In genomic region chr1:209678981-209679539, GRCh38 we compare ENCODE assay signal across 17 cellular contexts. TPM values are rescaled to one million over a fixed set of nuclear protein-coding genes. Genes with fewer than 3 reads are reported as not detected.
DNase-seq lines count a peak whose midpoint lies in the region; ATAC-seq, FAIRE-seq and TF ChIP-seq lines count a peak whose summit lies in the region.
"Had no signal": no experiment of that assay in that cellular context is flagged by ENCODE, and none has a peak within 500 bp of the region (broad histone marks: within the 10 kb centered on the region; RNA-seq: fewer than 3 reads in every experiment).

No MANE protein-coding gene starts in this region.

- no peak for ATAC-seq in CD8-positive, alpha-beta T cell
- ATAC-seq: A549, GM23338 had no signal

- no peak overlapping the region for H3K27ac Mint-ChIP-seq in CD8-positive, alpha-beta T cell
- H3K27ac Mint-ChIP-seq: CD8-positive, alpha-beta memory T cell; GM23338; IgD-negative memory B cell had no signal

- DNase-seq in GM12891 (ENCODE audit: insufficient read length, low spot score) (no peak), epithelial cell of prostate (ENCODE audit: low read depth, low spot score) (no peak), NCI-H2171 (lab: John Stamatoyannopoulos, UW) (no peak)
- DNase-seq in CD8-positive, alpha-beta T cell, result no peak
- DNase-seq: BE2C; Caco-2; CD8-positive, alpha-beta memory T cell; DMS53; H7 had no signal

- H3K9ac ChIP-seq in OCI-LY3 (ENCODE audit: low read length), result peak overlapping the region; percentile 22; the same call in 1 of the 2 replicates
- H3K9ac ChIP-seq in subcutaneous abdominal adipose tissue (ENCODE audit: low read length in 5 of 5), result no peak overlapping the region

- H3K4me2 ChIP-seq in OCI-LY3 (ENCODE audit: low read length), result peak overlapping the region; percentile 60
- H3K4me2 ChIP-seq: A549, GM23338 had no signal

- H3K4me1 ChIP-seq in OCI-LY3 (ENCODE audit: low read length), result peaks cover 44% of the 10 kb centered on the region
- peaks cover 3 to 36% (median 23%) of the 10 kb centered on the region in 5 donors for H3K4me1 ChIP-seq in subcutaneous abdominal adipose tissue (ENCODE audit: control insufficient read depth in 5 of 5, insufficient read depth in 5 of 5, low read length in 5 of 5)
- peaks cover 18% of the 10 kb centered on the region for H3K4me1 ChIP-seq in CD8-positive, alpha-beta T cell (ENCODE audit: insufficient read depth, low read length)
- H3K4me1 ChIP-seq: BE2C had no signal

- peaks cover 47% of the 10 kb centered on the region for H3K27me3 ChIP-seq in OCI-LY3 (ENCODE audit: low read depth, low read length)
- H3K27me3 ChIP-seq in subcutaneous abdominal adipose tissue (ENCODE audit: control insufficient read depth in 5 of 5, insufficient read depth in 4 of 5, low read length in 5 of 5), result peaks cover 0 to 5% (median 0%) of the 10 kb centered on the region in 5 donors
- peaks cover 9% of the 10 kb centered on the region for H3K27me3 ChIP-seq in CD8-positive, alpha-beta T cell (ENCODE audit: insufficient read depth, low read length)

- no peak for TF ChIP-seq CTCF in OCI-LY3 (IDR thresholded peaks at IDR 0.05; ENCODE audit: low read depth, low read length)
- TF ChIP-seq CTCF in CD8-positive, alpha-beta T cell (IDR thresholded peaks at IDR 0.05), result no peak

- POLR2A ChIA-PET in CD8-positive, alpha-beta T cell (lab: Charles Lee), result no interaction called here

- peak overlapping the region; percentile 33 for H3K4me3 ChIP-seq in OCI-LY3 (ENCODE audit: low read length)
- peak overlapping the region in 1 of 5 donors; percentile 24 for H3K4me3 ChIP-seq in subcutaneous abdominal adipose tissue (ENCODE audit: low read depth in 1 of 5, low read length in 5 of 5)
- H3K4me3 ChIP-seq in CD8-positive, alpha-beta T cell (ENCODE audit: low read depth, low read length), result no peak overlapping the region
- H3K4me3 ChIP-seq: A549, GM23338 had no signal

- H3K79me2 ChIP-seq in OCI-LY3 (ENCODE audit: low read length), result no peaks in the 10 kb centered on the region

- no peaks in the 10 kb centered on the region for H3K36me3 Mint-ChIP-seq in CD8-positive, alpha-beta T cell
- H3K36me3 Mint-ChIP-seq: IgD-negative memory B cell had no signal

- H3K36me3 ChIP-seq in OCI-LY3 (replicated peaks; ENCODE audit: low read depth, low read length), result no peaks in the 10 kb centered on the region
- H3K36me3 ChIP-seq in subcutaneous abdominal adipose tissue (ENCODE audit: control insufficient read depth in 5 of 5, insufficient read depth in 5 of 5, low read length in 5 of 5), result peaks cover 0 to 4% (median 0%) of the 10 kb centered on the region in 5 donors
- no peaks in the 10 kb centered on the region for H3K36me3 ChIP-seq in CD8-positive, alpha-beta T cell (ENCODE audit: insufficient read depth, low read length)
- H3K36me3 ChIP-seq: BE2C had no signal

- peak; percentile 26 for FAIRE-seq in GM12891 (lab: Jason Lieb, UNC)
- FAIRE-seq: A549, GM18507 had no signal

- intact Hi-C loops in CD8-positive, alpha-beta T cell (cut with DNase I, micrococcal nuclease), result no loop called here

- H3K9me3 Mint-ChIP-seq in CD8-positive, alpha-beta T cell, result no peaks in the 10 kb centered on the region
- H3K9me3 Mint-ChIP-seq: CD8-positive, alpha-beta memory T cell; GM23338; IgD-negative memory B cell had no signal

- no peak for TF ChIP-seq POLR2A in GM12891 (IDR thresholded peaks at IDR 0.05; ENCODE audit: low read depth, low read length)

- H3K27ac ChIP-seq in OCI-LY3 (ENCODE audit: low read length) (peak overlapping the region; percentile 46), epithelial cell of prostate (peak overlapping the region; percentile 94), subcutaneous abdominal adipose tissue (ENCODE audit: low read depth, low read length) (peak overlapping the region; percentile 61)
- no peak overlapping the region for H3K27ac ChIP-seq in CD8-positive, alpha-beta T cell (ENCODE audit: low read depth, low read length)
- H3K27ac ChIP-seq: A549, C4-2B had no signal

- H4K20me1 ChIP-seq in OCI-LY3 (ENCODE audit: insufficient read depth, low read length), result no peaks in the 10 kb centered on the region

- H3K4me1 Mint-ChIP-seq in CD8-positive, alpha-beta T cell (ENCODE audit: low read depth), result peaks cover 16% of the 10 kb centered on the region

- H3K27me3 Mint-ChIP-seq in CD8-positive, alpha-beta T cell (ENCODE audit: low read depth), result peaks cover 50% of the 10 kb centered on the region

- CTCF ChIA-PET in CD8-positive, alpha-beta T cell (lab: Charles Lee), result interaction anchor here (1.6 kb wide), 1 partner anchor 12 kb away, joined by 7 read pairs; no protein-coding TSS in a partner anchor

- H3K9me3 ChIP-seq in OCI-LY3 (ENCODE audit: insufficient read depth, low read length) (no peaks in the 10 kb centered on the region; the same call in 1 of the 2 replicates), subcutaneous abdominal adipose tissue (ENCODE audit: control insufficient read depth in 5 of 5, low read length in 5 of 5) (peaks cover 0 to 3% (median 0%) of the 10 kb centered on the region in 5 donors)
- H3K9me3 ChIP-seq in CD8-positive, alpha-beta T cell (ENCODE audit: low read length), result no peaks in the 10 kb centered on the region
- H3K9me3 ChIP-seq: A549, BE2C, Caco-2 had no signal

- H2AFZ ChIP-seq in OCI-LY3 (ENCODE audit: low read depth, low read length), result no peak overlapping the region
- H2AFZ ChIP-seq: GM23338 had no signal

- H3K4me3 Mint-ChIP-seq in CD8-positive, alpha-beta T cell, result no peak overlapping the region
- H3K4me3 Mint-ChIP-seq: CD8-positive, alpha-beta memory T cell; GM23338; IgD-negative memory B cell had no signal

TF ChIP-seq in GM12891, 5 proteins besides CTCF, POLR2A, EP300 and RAD21:
- TF ChIP-seq TAF1 (IDR thresholded peaks at IDR 0.05; ENCODE audit: low read depth, low read length), result no peak
- TF ChIP-seq PAX5 (IDR thresholded peaks at IDR 0.05; ENCODE audit: insufficient read depth, low read length, severe bottlenecking), result no peak
- no peak for TF ChIP-seq POU2F2 (IDR thresholded peaks at IDR 0.05; ENCODE audit: low read depth, low read length)
- TF ChIP-seq POLR2AphosphoS5 (IDR thresholded peaks at IDR 0.05; ENCODE audit: low read depth, low read length), result no peak
- TF ChIP-seq SPI1 (IDR thresholded peaks at IDR 0.05; ENCODE audit: low read depth, low read length), result no peak
TF ChIP-seq in GM12891: peak in this region for 0.

RNA-seq across cellular contexts. Expression of gene G0S2, which starts 3.8 kb away (rescaled TPM):
- polyA plus RNA-seq in GM12891 (2012; ENCODE audit: low read depth, missing spikeins), result 0.40 TPM
- 1 to 10 TPM; 1.4 to 1.5 TPM for total RNA-seq in CD8-positive, alpha-beta T cell
- polyA plus RNA-seq: CD8-positive, alpha-beta memory T cell had no signal

RNA-seq across cellular contexts. Expression of gene HSD11B1, which starts 25.6 kb away (rescaled TPM):
- 0.10 TPM for polyA plus RNA-seq in GM12891 (2012; ENCODE audit: low read depth, missing spikeins)
- not detected for total RNA-seq in CD8-positive, alpha-beta T cell
- total RNA-seq: Caco-2, GM23338, H7, HT-29 had no signal
- polyA plus RNA-seq: A549, GM23338, IgD-negative memory B cell had no signal

RNA-seq across cellular contexts. Expression of gene LAMB3, which starts 26.8 kb away (rescaled TPM):
- polyA plus RNA-seq in GM12891 (2012; ENCODE audit: low read depth, missing spikeins), result 0.26 TPM
- not detected for total RNA-seq in CD8-positive, alpha-beta T cell
- polyA plus RNA-seq: IgD-negative memory B cell had no signal
